ENCODE assay signal across 9 cellular contexts in genomic region chr5:158456756-158457155, GRCh38.
DNase-seq lines count a peak whose midpoint lies in the region; ATAC-seq, FAIRE-seq and TF ChIP-seq lines count a peak whose summit lies in the region.
"Had no signal": no experiment of that assay in that cellular context is flagged by ENCODE, and none has a peak within 500 bp of the region (broad histone marks: within the 10 kb centered on the region; RNA-seq: fewer than 3 reads in every experiment).

No MANE protein-coding gene starts in this region.

- CTCF ChIA-PET in Calu3 (lab: Charles Lee), result interaction anchor here (0.8 kb wide), 1 partner anchor 12 kb away, joined by 3 read pairs; no protein-coding TSS in a partner anchor

- peak; percentile 70 for FAIRE-seq in H54 (lab: Jason Lieb, UNC)

- no peaks in the 10 kb centered on the region for H3K36me3 Mint-ChIP-seq in activated naive CD8-positive, alpha-beta T cell treated with anti-CD3 and anti-CD28 coated beads for 36 hours
- H3K36me3 Mint-ChIP-seq in Calu3 (ENCODE audit: insufficient read depth, unreplicated experiment), result no peaks in the 10 kb centered on the region

- no peak overlapping the region for H3K4me3 Mint-ChIP-seq in activated naive CD8-positive, alpha-beta T cell treated with anti-CD3 and anti-CD28 coated beads for 36 hours
- no peak overlapping the region for H3K4me3 Mint-ChIP-seq in Calu3 (ENCODE audit: low read depth, unreplicated experiment)

- H3K27me3 Mint-ChIP-seq in activated naive CD8-positive, alpha-beta T cell treated with anti-CD3 and anti-CD28 coated beads for 36 hours, result no peaks in the 10 kb centered on the region
- no peaks in the 10 kb centered on the region for H3K27me3 Mint-ChIP-seq in Calu3 (ENCODE audit: unreplicated experiment)

- no TSS peak for BruUV-seq in Calu3 (replicated peaks; lab: Mats Ljungman, UMichigan)

- TF ChIP-seq CTCF in Calu3 (IDR thresholded peaks at IDR 0.05; ENCODE audit: unreplicated experiment), result no peak

- peaks cover 1% of the 10 kb centered on the region for H3K4me1 Mint-ChIP-seq in activated naive CD8-positive, alpha-beta T cell treated with anti-CD3 and anti-CD28 coated beads for 36 hours
- no peaks in the 10 kb centered on the region for H3K4me1 Mint-ChIP-seq in Calu3 (ENCODE audit: low read depth, unreplicated experiment)

- ATAC-seq in HG03342 (IDR thresholded peaks at IDR 0.05; ENCODE audit: unreplicated experiment) (no peak), GM18858 (IDR thresholded peaks at IDR 0.05; ENCODE audit: unreplicated experiment) (no peak)

- no peak overlapping the region for H3K27ac Mint-ChIP-seq in activated naive CD8-positive, alpha-beta T cell treated with anti-CD3 and anti-CD28 coated beads for 36 hours
- no peak overlapping the region for H3K27ac Mint-ChIP-seq in Calu3 (ENCODE audit: unreplicated experiment)

- intact Hi-C loops in Calu3 (cut with micrococcal nuclease; ENCODE audit: unreplicated experiment), result no loop called here

- TF ChIP-seq POLR2A in H54 (IDR thresholded peaks at IDR 0.05; ENCODE audit: low read depth, low read length), result no peak

- peaks cover 1% of the 10 kb centered on the region for H3K9me3 Mint-ChIP-seq in activated naive CD8-positive, alpha-beta T cell treated with anti-CD3 and anti-CD28 coated beads for 36 hours
- peaks cover 2% of the 10 kb centered on the region for H3K9me3 Mint-ChIP-seq in Calu3 (ENCODE audit: low read depth, unreplicated experiment)

- DNase-seq in COLO829 (ENCODE audit: low spot score) (peak; percentile 54), H54 (ENCODE audit: insufficient read length, low spot score) (peak; percentile 51), kidney tubule cell (ENCODE audit: low spot score) (peak; percentile 90), activated T-cell treated with anti-CD3 and anti-CD28 coated beads for 4 hours (no peak), Calu3 (no peak)
- peak; percentile 4 for DNase-seq in activated naive CD8-positive, alpha-beta T cell treated with anti-CD3 and anti-CD28 coated beads for 36 hours
- DNase-seq: sigmoid colon had no signal

Comparison
In these comparisons a context has a peak if more than half of its experiments do, and no peak if none do; other contexts are left out.
1. DNase-seq: peak in COLO829 (single experiment), H54 (single experiment), activated naive CD8-positive, alpha-beta T cell treated with anti-CD3 and anti-CD28 coated beads for 36 hours (single experiment) and kidney tubule cell (single experiment); none in activated T-cell treated with anti-CD3 and anti-CD28 coated beads for 4 hours (single experiment) and Calu3 (single experiment).